In genomic region chr1:232566093-232566492, GRCh38 we compare ENCODE assay signal across 26 cellular contexts.
"Had no signal": no experiment of that assay in that cellular context is flagged by ENCODE, and none has a peak within 500 bp of the region (broad histone marks: within the 10 kb centered on the region; RNA-seq: fewer than 3 reads in every experiment).

No MANE protein-coding gene starts in this region.

- H3K9me3 Mint-ChIP-seq: immature natural killer cell; nephron; neural crest cell; stimulated activated memory B cell treated with anti-CD40 and anti-IgM and Interleukin-4, amounts not matched to agents 10 μg/mL and 1 μg/mL and 100 μg/mL, for 72 hours; stimulated activated naive CD8-positive, alpha-beta T cell treated with anti-CD3 and anti-CD28 coated beads, Interleukin-15, amount 100 ng/mL, for 72 hours had no signal

- H3K4me3 ChIP-seq: left ventricle myocardium inferior, lung, pancreas, prostate gland, skin epidermis, spleen, transverse colon, upper lobe of left lung, vagina had no signal

- H3K9me3 ChIP-seq: left ventricle myocardium inferior, pancreas, prostate gland, spleen, transverse colon, upper lobe of left lung, vagina had no signal

- H3K4me1 ChIP-seq: pancreas, prostate gland, vagina had no signal

- H3K36me3 ChIP-seq: left ventricle myocardium inferior, pancreas, prostate gland, spleen, transverse colon, upper lobe of left lung, vagina had no signal

- H3K27me3 Mint-ChIP-seq: stimulated activated memory B cell treated with anti-CD40 and anti-IgM and Interleukin-4, amounts not matched to agents 10 μg/mL and 1 μg/mL and 100 μg/mL, for 72 hours; stimulated activated naive CD8-positive, alpha-beta T cell treated with anti-CD3 and anti-CD28 coated beads, Interleukin-15, amount 100 ng/mL, for 72 hours had no signal

- DNase-seq: hypothalamus; immature natural killer cell; islet precursor cell; left ventricle myocardium inferior; mesendoderm; naive thymus-derived CD8-positive, alpha-beta T cell; nucleus accumbens; pancreas; posterior cingulate gyrus; retina; right cardiac atrium; spleen; stimulated activated CD4-positive, alpha-beta T cell treated with anti-CD3 and anti-CD28 coated beads, Interleukin-4, amount 100 ng/mL, for 24 hours; stimulated activated naive CD4-positive, alpha-beta T cell treated with Interleukin-2 at 50 U/mL for 16 hours; stimulated activated naive CD8-positive, alpha-beta T cell treated with anti-CD3 and anti-CD28 coated beads, Interleukin-15, amount 100 ng/mL, for 72 hours; substantia nigra; transverse colon; upper lobe of left lung had no signal

- H3K27ac ChIP-seq: left ventricle myocardium inferior, pancreas, prostate gland, skin epidermis, spleen, transverse colon, upper lobe of left lung, vagina had no signal

- H3K4me3 Mint-ChIP-seq: immature natural killer cell; naive thymus-derived CD8-positive, alpha-beta T cell; nephron; neural crest cell; stimulated activated memory B cell treated with anti-CD40 and anti-IgM and Interleukin-4, amounts not matched to agents 10 μg/mL and 1 μg/mL and 100 μg/mL, for 72 hours; stimulated activated naive CD8-positive, alpha-beta T cell treated with anti-CD3 and anti-CD28 coated beads, Interleukin-15, amount 100 ng/mL, for 72 hours had no signal

- H3K27me3 ChIP-seq: pancreas, spleen, transverse colon, upper lobe of left lung, vagina had no signal

- H3K27ac Mint-ChIP-seq: immature natural killer cell; naive thymus-derived CD8-positive, alpha-beta T cell; nephron; stimulated activated memory B cell treated with anti-CD40 and anti-IgM and Interleukin-4, amounts not matched to agents 10 μg/mL and 1 μg/mL and 100 μg/mL, for 72 hours; stimulated activated naive CD8-positive, alpha-beta T cell treated with anti-CD3 and anti-CD28 coated beads, Interleukin-15, amount 100 ng/mL, for 72 hours had no signal

- ATAC-seq: naive thymus-derived CD8-positive, alpha-beta T cell; pancreas; right cardiac atrium; sciatic nerve; stimulated activated memory B cell treated with anti-CD40 and anti-IgM and Interleukin-4, amounts not matched to agents 10 μg/mL and 1 μg/mL and 100 μg/mL, for 72 hours; stimulated activated naive CD8-positive, alpha-beta T cell treated with anti-CD3 and anti-CD28 coated beads, Interleukin-15, amount 100 ng/mL, for 72 hours had no signal

- H3K36me3 Mint-ChIP-seq: immature natural killer cell; naive thymus-derived CD8-positive, alpha-beta T cell; stimulated activated memory B cell treated with anti-CD40 and anti-IgM and Interleukin-4, amounts not matched to agents 10 μg/mL and 1 μg/mL and 100 μg/mL, for 72 hours had no signal

- H3K4me1 Mint-ChIP-seq: stimulated activated memory B cell treated with anti-CD40 and anti-IgM and Interleukin-4, amounts not matched to agents 10 μg/mL and 1 μg/mL and 100 μg/mL, for 72 hours; stimulated activated naive CD8-positive, alpha-beta T cell treated with anti-CD3 and anti-CD28 coated beads, Interleukin-15, amount 100 ng/mL, for 72 hours had no signal
